ENCODE assay signal across 8 cellular contexts in the genomic region with DNA sequence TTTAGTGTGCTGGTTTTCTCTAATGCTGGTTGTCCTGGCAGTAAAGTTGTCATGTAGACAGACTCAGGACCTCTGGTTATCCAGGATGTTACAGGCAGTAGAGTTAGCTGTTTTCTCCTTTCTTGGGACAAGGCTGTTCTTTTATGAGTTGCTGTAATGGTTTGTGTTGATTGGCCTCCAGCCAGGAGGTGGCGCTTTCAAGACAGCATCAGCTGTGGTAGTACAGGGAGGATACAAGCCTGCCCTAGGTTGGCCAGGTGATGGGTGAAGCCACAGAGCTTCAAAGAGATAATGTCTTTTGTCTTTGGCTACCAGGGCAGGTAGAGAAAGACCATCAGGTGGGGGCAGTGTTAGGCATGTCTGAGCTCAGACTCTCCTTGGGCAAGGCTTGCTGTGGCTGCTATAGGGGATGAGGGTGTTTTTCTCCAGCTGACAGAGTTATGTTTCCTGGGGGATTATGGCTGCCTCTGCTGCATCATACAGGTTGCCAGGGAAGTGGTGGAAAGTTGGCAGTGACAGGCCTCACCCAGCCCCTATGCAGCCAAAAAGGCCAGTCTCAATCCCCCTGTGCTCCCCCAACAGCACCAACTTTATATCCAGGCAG.
DNase-seq lines count a peak whose midpoint lies in the region; ATAC-seq and TF ChIP-seq lines count a peak whose summit lies in the region.

No MANE protein-coding gene starts in this region.

- peak; percentile 55 for TF ChIP-seq CTCF in epithelial cell of proximal tubule (conservative IDR thresholded peaks at IDR 0.05; ENCODE audit: low read depth, low read length)
- no peak for TF ChIP-seq CTCF in coronary artery (IDR thresholded peaks at IDR 0.05)

- no peak overlapping the region for H3K4me3 ChIP-seq in epithelial cell of proximal tubule (ENCODE audit: low read depth, low read length)
- H3K4me3 ChIP-seq in coronary artery, result no peak overlapping the region

- no peak overlapping the region for H3K27ac ChIP-seq in coronary artery

- peak; percentile 46 for ATAC-seq in HG03432 (IDR thresholded peaks at IDR 0.05; ENCODE audit: unreplicated experiment)

- peak; percentile 3 for DNase-seq in COLO668 (lab: John Stamatoyannopoulos, UW; ENCODE audit: unreplicated experiment)
- peak; percentile 24 for DNase-seq in activated CD4-positive, alpha-beta T cell treated with anti-CD3 and anti-CD28 coated beads for 1 hour
- DNase-seq in epithelial cell of proximal tubule (ENCODE audit: low read depth), result peak; percentile 2
- peak; percentile 64 for DNase-seq in stimulated activated CD4-positive, alpha-beta T cell treated with anti-CD3 and anti-CD28 coated beads, Interleukin-4, amount 100 ng/mL, for 24 hours
- DNase-seq in DMS79 (lab: John Stamatoyannopoulos, UW), result no peak
- no peak for DNase-seq in globus pallidus (ENCODE audit: low spot score)
- DNase-seq in coronary artery (ENCODE audit: low spot score), result no peak

Comparison
In these comparisons a context has a peak if more than half of its experiments do, and no peak if none do; other contexts are left out.
1. DNase-seq: peak in COLO668 (single experiment), activated CD4-positive, alpha-beta T cell treated with anti-CD3 and anti-CD28 coated beads for 1 hour (single experiment), epithelial cell of proximal tubule (single experiment) and stimulated activated CD4-positive, alpha-beta T cell treated with anti-CD3 and anti-CD28 coated beads, Interleukin-4, amount 100 ng/mL, for 24 hours (single experiment); none in DMS79 (single experiment), globus pallidus (single experiment) and coronary artery (single experiment).